ENCODE assay signal across 8 cellular contexts in the genomic region with DNA sequence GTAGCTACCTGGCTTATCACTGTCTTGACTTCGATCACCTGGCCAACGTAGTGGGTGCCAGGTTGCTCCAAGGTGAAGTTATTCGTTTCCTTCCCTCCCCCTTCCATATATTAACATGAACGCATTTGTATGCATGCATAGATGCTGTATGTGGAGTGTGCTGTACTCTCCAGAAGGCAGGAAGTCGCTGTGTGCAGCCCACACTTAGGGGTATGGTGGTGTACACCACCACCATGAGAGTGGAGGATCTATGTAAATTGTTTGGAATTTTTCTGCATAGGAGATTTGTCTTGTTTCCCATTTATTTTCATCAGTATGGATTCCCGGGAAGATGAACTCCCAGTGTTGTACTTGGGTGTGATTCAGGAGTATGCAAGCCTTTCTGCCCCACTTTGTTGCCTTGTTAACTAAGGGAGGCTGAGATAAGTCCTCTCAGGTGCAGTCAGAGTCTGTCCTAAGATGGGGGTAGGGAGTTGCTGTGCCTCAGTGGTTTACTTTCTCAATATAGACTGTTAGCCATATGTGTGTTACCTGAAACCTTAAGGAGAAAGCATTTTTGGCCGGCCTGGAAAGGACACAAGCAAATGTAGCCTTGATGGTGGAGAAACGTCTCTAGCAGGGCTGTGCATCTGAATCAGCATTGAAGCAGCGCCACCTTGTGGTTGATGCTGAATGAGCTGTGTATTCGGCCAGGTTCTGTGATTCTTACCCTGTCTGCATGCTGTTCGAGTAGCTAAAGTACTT.
DNase-seq lines count a peak whose midpoint lies in the region; ATAC-seq and TF ChIP-seq lines count a peak whose summit lies in the region.

No MANE protein-coding gene starts in this region.

- H2AFZ ChIP-seq in neural progenitor cell (replicated peaks) = no peak overlapping the region

- H3K27me3 ChIP-seq in Panc1 (ENCODE audit: control insufficient read depth, insufficient read depth, low read length) (no peaks in the 10 kb centered on the region), neural progenitor cell (no peaks in the 10 kb centered on the region)

- no peaks in the 10 kb centered on the region for H4K20me1 ChIP-seq in neural progenitor cell (ENCODE audit: low read depth)

- no peak overlapping the region for H3K4me2 ChIP-seq in neural progenitor cell

- H3K4me1 Mint-ChIP-seq in neural progenitor cell = no peaks in the 10 kb centered on the region

- no TSS peak for BruUV-seq in Panc1 (replicated peaks; lab: Mats Ljungman, UMichigan)

- H3K9me3 Mint-ChIP-seq in neural progenitor cell = peaks cover 4% of the 10 kb centered on the region

- peak overlapping the region; percentile 64 for H3K27ac ChIP-seq in Panc1 (ENCODE audit: low read length)
- no peak overlapping the region for H3K27ac ChIP-seq in neural progenitor cell
- no peak overlapping the region for H3K27ac ChIP-seq in substantia nigra (ENCODE audit: low read depth, low read length, poor library complexity, severe bottlenecking)

- H3F3A ChIP-seq in neural progenitor cell (ENCODE audit: low read depth) = no peaks in the 10 kb centered on the region

- ATAC-seq in GM21447 (IDR thresholded peaks at IDR 0.05; ENCODE audit: unreplicated experiment) (peak; percentile 90), Panc1 (peak; percentile 96)

- DNase-seq in DMS53 (lab: John Stamatoyannopoulos, UW) (peak; percentile 86), HuH-7 (ENCODE audit: low spot score) (peak; percentile 69), Panc1 (ENCODE audit: low read depth, low spot score) (peak; percentile 71), fibroblast of peridontal ligament (ENCODE audit: extremely low read depth) (peak; percentile 92), neural progenitor cell (ENCODE audit: low spot score) (peak; percentile 89), substantia nigra (lab: John Stamatoyannopoulos, UW) (peak in 48 of 49 donors; percentile 12 to 94 (median 78))
- peak; percentile 79 for DNase-seq in activated T-cell treated with anti-CD3 and anti-CD28 coated beads, Interleukin-2, amount 50 U/mL, for 1 hour

- intact Hi-C loops in Panc1 (cut with micrococcal nuclease; ENCODE audit: unreplicated experiment) = loop anchor here (1.0 to 10.0 kb wide), 2 partner anchors 83 to 217 kb away; no protein-coding TSS in a partner anchor

- no peak overlapping the region for H3K4me3 Mint-ChIP-seq in neural progenitor cell

- H3K36me3 ChIP-seq in Panc1 (ENCODE audit: control insufficient read depth, insufficient read depth, low read length) = no peaks in the 10 kb centered on the region
- no peaks in the 10 kb centered on the region for H3K36me3 ChIP-seq in neural progenitor cell

- peaks cover 21% of the 10 kb centered on the region for H3K4me1 ChIP-seq in Panc1 (ENCODE audit: control insufficient read depth, insufficient read depth, low read length)
- no peaks in the 10 kb centered on the region for H3K4me1 ChIP-seq in neural progenitor cell

- H3K36me3 Mint-ChIP-seq in neural progenitor cell = peaks cover 4% of the 10 kb centered on the region

- POLR2A ChIA-PET in Panc1 (lab: Charles Lee) = interaction anchor here (0.6 kb wide), 1 partner anchor 48 kb away, joined by 5 read pairs; no protein-coding TSS in a partner anchor

- CTCF ChIA-PET in Panc1 (lab: Charles Lee) = interaction anchor here (0.6 to 1.3 kb wide), 8 partner anchors 28 to 239 kb away, joined by 3 to 10 read pairs (median 5); no protein-coding TSS in a partner anchor

- no peak overlapping the region for H3K4me3 ChIP-seq in Panc1 (ENCODE audit: low read depth in 2 of 2, low read length in 2 of 2)
- H3K4me3 ChIP-seq in neural progenitor cell = no peak overlapping the region

- no peak overlapping the region for H3K9ac ChIP-seq in neural progenitor cell

- H3K79me2 ChIP-seq in neural progenitor cell (ENCODE audit: low read depth) = no peaks in the 10 kb centered on the region

- H3K27ac Mint-ChIP-seq in neural progenitor cell = no peak overlapping the region

- in situ Hi-C loops in Panc1 (cut with HindIII; ENCODE audit: low pct_unique_long_range_greater_than_20kb, low sequenced_read_pairs) = no loop called here

- H3K27me3 Mint-ChIP-seq in neural progenitor cell (ENCODE audit: insufficient read depth, low read depth) = peaks cover 2% of the 10 kb centered on the region

- TF ChIP-seq CTCF in Panc1 (IDR thresholded peaks at IDR 0.05) (peak; percentile 90), neural progenitor cell (IDR thresholded peaks at IDR 0.05) (peak; percentile 97)

- H3K9me3 ChIP-seq in Panc1 (ENCODE audit: control insufficient read depth, insufficient read depth, low read depth, low read length) (no peaks in the 10 kb centered on the region), neural progenitor cell (ENCODE audit: low read depth) (no peaks in the 10 kb centered on the region)
